In the genomic region with DNA sequence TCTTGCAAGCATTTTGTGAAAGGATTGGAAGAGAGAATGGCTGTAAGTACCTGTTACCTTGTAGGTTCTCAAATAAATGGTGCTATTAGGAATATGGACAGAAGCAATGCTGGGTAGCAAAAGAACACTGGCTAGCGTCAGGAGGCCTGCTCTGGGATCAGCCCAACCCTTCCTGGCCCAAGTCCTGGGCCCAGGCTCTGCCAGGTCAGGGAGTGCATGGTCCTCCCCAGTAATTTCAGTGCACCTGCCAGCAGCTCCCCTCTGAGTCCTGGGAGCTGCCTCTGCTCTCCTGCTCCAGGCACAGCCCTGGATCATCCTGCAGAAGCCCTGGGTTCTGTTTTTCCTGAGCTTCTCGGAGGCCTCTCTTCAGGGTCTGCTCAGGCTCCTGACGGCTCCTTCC, we compare ENCODE assay signal across 12 cellular contexts.
"Had no signal": no experiment of that assay in that cellular context is flagged by ENCODE, and none has a peak within 500 bp of the region (broad histone marks: within the 10 kb centered on the region; RNA-seq: fewer than 3 reads in every experiment).

No MANE protein-coding gene starts in this region.

- H3K27ac Mint-ChIP-seq: activated CD4-positive, alpha-beta memory T cell treated with anti-CD3 and anti-CD28 coated beads for 36 hours; activated naive CD4-positive, alpha-beta T cell treated with anti-CD3 and anti-CD28 coated beads, Interleukin-2, amount 50 U/mL, for 72 hours; naive thymus-derived CD8-positive, alpha-beta T cell had no signal

- H3K36me3 Mint-ChIP-seq: activated CD4-positive, alpha-beta memory T cell treated with anti-CD3 and anti-CD28 coated beads for 36 hours; activated naive CD4-positive, alpha-beta T cell treated with anti-CD3 and anti-CD28 coated beads, Interleukin-2, amount 50 U/mL, for 72 hours; naive thymus-derived CD8-positive, alpha-beta T cell had no signal

- H3K4me1 ChIP-seq: breast epithelium, stomach had no signal

- H3K9me3 ChIP-seq: breast epithelium, mucosa of descending colon, stomach had no signal

- ATAC-seq: activated naive CD4-positive, alpha-beta T cell treated with anti-CD3 and anti-CD28 coated beads, Interleukin-2, amount 50 U/mL, for 72 hours; activated T-cell treated with anti-CD3 and anti-CD28 coated beads, Interleukin-2, amount 50 U/mL, for 4 hours; mucosa of descending colon; naive thymus-derived CD8-positive, alpha-beta T cell had no signal

- H3K4me3 Mint-ChIP-seq: activated CD4-positive, alpha-beta memory T cell treated with anti-CD3 and anti-CD28 coated beads for 36 hours; activated T-cell treated with anti-CD3 and anti-CD28 coated beads, Interleukin-2, amount 50 U/mL, for 4 hours; naive thymus-derived CD8-positive, alpha-beta T cell had no signal

- H3K27me3 ChIP-seq: breast epithelium had no signal

- DNase-seq: activated CD4-positive, alpha-beta memory T cell treated with anti-CD3 and anti-CD28 coated beads for 36 hours; activated effector memory CD4-positive, alpha-beta T cell treated with anti-CD3 and anti-CD28 coated beads, Interleukin-2, amount 50 U/mL, for 16 hours; activated T-cell treated with anti-CD3 and anti-CD28 coated beads, Interleukin-2, amount 50 U/mL, for 4 hours; effector CD8-positive, alpha-beta T cell; mucosa of descending colon; naive thymus-derived CD8-positive, alpha-beta T cell; stimulated activated CD4-positive, alpha-beta T cell treated with anti-CD3 and anti-CD28 coated beads, Interleukin-15, amount 100 ng/mL, for 24 hours; stimulated activated CD4-positive, alpha-beta T cell treated with anti-CD3 and anti-CD28 coated beads, Interleukin-4, amount 100 ng/mL, for 24 hours; stomach had no signal

- H3K27ac ChIP-seq: breast epithelium, coronary artery, stomach had no signal

- H3K4me3 ChIP-seq: breast epithelium, coronary artery, mucosa of descending colon, stomach had no signal

- H3K9me3 Mint-ChIP-seq: activated CD4-positive, alpha-beta memory T cell treated with anti-CD3 and anti-CD28 coated beads for 36 hours; activated naive CD4-positive, alpha-beta T cell treated with anti-CD3 and anti-CD28 coated beads, Interleukin-2, amount 50 U/mL, for 72 hours; activated T-cell treated with anti-CD3 and anti-CD28 coated beads, Interleukin-2, amount 50 U/mL, for 4 hours; naive thymus-derived CD8-positive, alpha-beta T cell had no signal

- H3K36me3 ChIP-seq: breast epithelium, stomach had no signal
